8 cellular contexts compared by ENCODE assay signal in genomic region chr12:83181074-83181473, GRCh38.
"Had no signal": no experiment of that assay in that cellular context is flagged by ENCODE, and none has a peak within 500 bp of the region (broad histone marks: within the 10 kb centered on the region; RNA-seq: fewer than 3 reads in every experiment).

No MANE protein-coding gene starts in this region.

- H3K27ac ChIP-seq: GM23248, HL-60 had no signal

- DNase-seq: GM23248, GOT3, H7, HFFc6, KG1 had no signal

- H3K4me3 ChIP-seq: GM23248, HAP-1 had no signal

- H3K36me3 ChIP-seq: HAP-1 had no signal

- H3K9ac ChIP-seq: GM23248 had no signal

- H2AFZ ChIP-seq: GM23248 had no signal

- ATAC-seq: HCT116 had no signal

- H3K9me3 ChIP-seq: HAP-1 had no signal
